Comparison of ENCODE assay signal across 8 cellular contexts in genomic region chr4:158259955-158260575, GRCh38. TPM values are rescaled to one million over a fixed set of nuclear protein-coding genes. Genes with fewer than 3 reads are reported as not detected.
A peak's percentile ranks its signal among the peaks of the same experiment; 100 is the strongest.
DNase-seq lines count a peak whose midpoint lies in the region; ATAC-seq and TF ChIP-seq lines count a peak whose summit lies in the region.

No MANE protein-coding gene starts in this region.

- no peaks in the 10 kb centered on the region for H3K27me3 Mint-ChIP-seq in MCF 10A (ENCODE audit: insufficient read depth, unreplicated experiment)
- peaks cover 2% of the 10 kb centered on the region for H3K27me3 Mint-ChIP-seq in activated CD4-positive, alpha-beta T cell treated with anti-CD3 and anti-CD28 coated beads, Interleukin-2, amount 10 ng/mL, durations not matched to agents 24 days and 14 days

- no peaks in the 10 kb centered on the region for H3K79me2 ChIP-seq in osteoblast (ENCODE audit: insufficient read depth, low read length)

- H3K4me1 Mint-ChIP-seq in MCF 10A (ENCODE audit: insufficient read depth, unreplicated experiment), result peaks cover 6% of the 10 kb centered on the region
- H3K4me1 Mint-ChIP-seq in activated CD4-positive, alpha-beta T cell treated with anti-CD3 and anti-CD28 coated beads, Interleukin-2, amount 10 ng/mL, durations not matched to agents 24 days and 14 days, result no peaks in the 10 kb centered on the region

- POLR2A ChIA-PET in MCF 10A (lab: Yijun Ruan, JAX), result no interaction called here

- peaks cover 3% of the 10 kb centered on the region for H3K4me1 ChIP-seq in osteoblast (ENCODE audit: insufficient read depth, low read length)

- H3K27me3 ChIP-seq in osteoblast (ENCODE audit: insufficient read depth, low read length), result no peaks in the 10 kb centered on the region

- CTCF ChIA-PET in MCF 10A (lab: Yijun Ruan, JAX), result interaction anchor here (0.5 to 1.7 kb wide), 25 partner anchors 12 to 405 kb away, joined by 3 to 14 read pairs (median 4); no protein-coding TSS in a partner anchor

- intact Hi-C loops in MCF 10A (cut with micrococcal nuclease), result loop anchor here (1.0 to 10.0 kb wide), 8 partner anchors 55 to 1187 kb away; partner anchors contain the start of gene PPID
- intact Hi-C loops in activated CD4-positive, alpha-beta T cell treated with anti-CD3 and anti-CD28 coated beads, Interleukin-2, amount 10 ng/mL, durations not matched to agents 24 days and 14 days (cut with micrococcal nuclease), result loop anchor here (5.0 to 10.0 kb wide), 3 partner anchors 68 to 945 kb away; partner anchors contain the start of gene PPID

- H4K20me1 ChIP-seq in osteoblast (ENCODE audit: insufficient read depth, low read length), result no peaks in the 10 kb centered on the region

- DNase-seq in LoVo (ENCODE audit: low spot score) (peak; percentile 42), MCF 10A (ENCODE audit: unreplicated experiment) (peak; percentile 56), osteoblast (ENCODE audit: insufficient read length, low spot score, missing footprints) (no peak), GOT3 (lab: John Stamatoyannopoulos, UW) (no peak)
- no peak for DNase-seq in activated CD4-positive, alpha-beta T cell treated with anti-CD3 and anti-CD28 coated beads, Interleukin-2, amount 10 ng/mL, durations not matched to agents 24 days and 14 days

- TF ChIP-seq CTCF in MCF 10A (IDR thresholded peaks at IDR 0.05; ENCODE audit: unreplicated experiment), result peak; percentile 59
- peak; percentile 44 for TF ChIP-seq CTCF in osteoblast (IDR thresholded peaks at IDR 0.05; ENCODE audit: extremely low read depth, low read depth, low read length)

- peak overlapping the region; percentile 43 for H3K4me2 ChIP-seq in osteoblast (ENCODE audit: insufficient read depth, low read length)

- peak; percentile 52 for ATAC-seq in GM18907 (IDR thresholded peaks at IDR 0.05; ENCODE audit: unreplicated experiment)
- ATAC-seq in HG03457 (IDR thresholded peaks at IDR 0.05; ENCODE audit: unreplicated experiment), result no peak
- ATAC-seq in GM19023 (IDR thresholded peaks at IDR 0.05; ENCODE audit: unreplicated experiment), result no peak

- no peak overlapping the region for H3K4me3 ChIP-seq in osteoblast (ENCODE audit: insufficient read depth, low read length)

- peaks cover 5% of the 10 kb centered on the region for H3K9me3 Mint-ChIP-seq in MCF 10A (ENCODE audit: unreplicated experiment)
- H3K9me3 Mint-ChIP-seq in activated CD4-positive, alpha-beta T cell treated with anti-CD3 and anti-CD28 coated beads, Interleukin-2, amount 10 ng/mL, durations not matched to agents 24 days and 14 days, result no peaks in the 10 kb centered on the region

- H3K9me3 ChIP-seq in osteoblast (ENCODE audit: low read depth, low read length), result no peaks in the 10 kb centered on the region

- H3K4me3 Mint-ChIP-seq in MCF 10A (ENCODE audit: unreplicated experiment), result no peak overlapping the region
- no peak overlapping the region for H3K4me3 Mint-ChIP-seq in activated CD4-positive, alpha-beta T cell treated with anti-CD3 and anti-CD28 coated beads, Interleukin-2, amount 10 ng/mL, durations not matched to agents 24 days and 14 days

- no TSS peak for BruUV-seq in MCF 10A (replicated peaks; lab: Mats Ljungman, UMichigan)

- H3K27ac ChIP-seq in osteoblast (ENCODE audit: low read depth, low read length), result no peak overlapping the region

- H3K27ac Mint-ChIP-seq in MCF 10A (ENCODE audit: low read depth, unreplicated experiment), result peak overlapping the region; percentile 40
- H3K27ac Mint-ChIP-seq in activated CD4-positive, alpha-beta T cell treated with anti-CD3 and anti-CD28 coated beads, Interleukin-2, amount 10 ng/mL, durations not matched to agents 24 days and 14 days, result no peak overlapping the region

- H2AFZ ChIP-seq in osteoblast (ENCODE audit: low read length), result peak overlapping the region; percentile 16

- H3K36me3 Mint-ChIP-seq in MCF 10A (ENCODE audit: insufficient read depth, unreplicated experiment), result no peaks in the 10 kb centered on the region
- no peaks in the 10 kb centered on the region for H3K36me3 Mint-ChIP-seq in activated CD4-positive, alpha-beta T cell treated with anti-CD3 and anti-CD28 coated beads, Interleukin-2, amount 10 ng/mL, durations not matched to agents 24 days and 14 days (ENCODE audit: low read depth)

- no peaks in the 10 kb centered on the region for H3K36me3 ChIP-seq in osteoblast (ENCODE audit: insufficient read depth, low read length)

RNA-seq across cellular contexts. Expression of gene TMEM144, which starts 49.8 kb away (rescaled TPM):
- total RNA-seq in MCF 10A (2022), result 4.4 and 6.4 TPM in 2 replicates
- total RNA-seq in osteoblast, result 6.8 and 8.0 TPM in 2 replicates
- total RNA-seq in activated CD4-positive, alpha-beta T cell treated with anti-CD3 and anti-CD28 coated beads, Interleukin-2, amount 10 ng/mL, durations not matched to agents 24 days and 14 days, result not detected in 2 replicates

Comparison
In these comparisons a context has a peak if more than half of its experiments do, and no peak if none do; other contexts are left out.
1. DNase-seq: peak in LoVo (single experiment) and MCF 10A (single experiment); none in osteoblast (single experiment), activated CD4-positive, alpha-beta T cell treated with anti-CD3 and anti-CD28 coated beads, Interleukin-2, amount 10 ng/mL, durations not matched to agents 24 days and 14 days (single experiment) and GOT3 (single experiment).